1 cellular context compared by ENCODE assay signal in genomic region chr16:1494711-1495110, GRCh38.
TF ChIP-seq lines count a peak whose summit lies in the region.

No MANE protein-coding gene starts in this region.

TF ChIP-seq in GM23338, 12 proteins besides CTCF, POLR2A, EP300 and RAD21 (continued from another document):
- no peak for TF ChIP-seq ZNF462 (CRISPR knock-in tag; IDR thresholded peaks at IDR 0.05)
